Comparison of ENCODE assay signal across 14 cellular contexts in genomic region chr11:84236436-84236835, GRCh38.
DNase-seq lines count a peak whose midpoint lies in the region; ATAC-seq and TF ChIP-seq lines count a peak whose summit lies in the region.
"Had no signal": no experiment of that assay in that cellular context is flagged by ENCODE, and none has a peak within 500 bp of the region (broad histone marks: within the 10 kb centered on the region; RNA-seq: fewer than 3 reads in every experiment).

No MANE protein-coding gene starts in this region.

- TF ChIP-seq CTCF in GM23338 (conservative IDR thresholded peaks at IDR 0.05; ENCODE audit: low read depth in 2 of 2) (no peak), mucosa of descending colon (IDR thresholded peaks at IDR 0.05) (no peak)

- H3K4me3 Mint-ChIP-seq in GM23338, result no peak overlapping the region
- H3K4me3 Mint-ChIP-seq: CD4-positive, alpha-beta T cell had no signal

- no peaks in the 10 kb centered on the region for H3K36me3 ChIP-seq in GM23338 (ENCODE audit: insufficient read depth)
- no peaks in the 10 kb centered on the region for H3K36me3 ChIP-seq in SK-N-MC (ENCODE audit: insufficient read depth, low read length)
- H3K36me3 ChIP-seq in mucosa of descending colon (ENCODE audit: low read depth), result no peaks in the 10 kb centered on the region

- H3K4me1 Mint-ChIP-seq in GM23338, result peaks cover 39% of the 10 kb centered on the region

- intact Hi-C loops in mucosa of descending colon (cut with DNase I, micrococcal nuclease), result no loop called here

- no peaks in the 10 kb centered on the region for H3K9me3 Mint-ChIP-seq in GM23338

- H3K4me3 ChIP-seq in GM23338 (no peak overlapping the region), SK-N-MC (no peak overlapping the region), mucosa of descending colon (no peak overlapping the region)
- H3K4me3 ChIP-seq: GM23248 had no signal

- H3K27ac Mint-ChIP-seq in GM23338, result 0 out of 2 replicates have a peak overlapping the region, but pooled peaks have one; percentile 33
- H3K27ac Mint-ChIP-seq: CD4-positive, alpha-beta T cell had no signal

- ATAC-seq in GM23338 (no peak), mucosa of descending colon (no peak)

- no peaks in the 10 kb centered on the region for H3K79me2 ChIP-seq in GM23338 (replicated peaks; ENCODE audit: insufficient read depth)

- H2AFZ ChIP-seq in GM23338, result no peak overlapping the region
- H2AFZ ChIP-seq: GM23248 had no signal

- H3K4me1 ChIP-seq in GM23338 (ENCODE audit: insufficient read depth) (peaks cover 26% of the 10 kb centered on the region), mucosa of descending colon (ENCODE audit: low read depth) (no peaks in the 10 kb centered on the region)

- H4K20me1 ChIP-seq in GM23338 (replicated peaks; ENCODE audit: insufficient read depth), result no peaks in the 10 kb centered on the region

- peaks cover 3% of the 10 kb centered on the region for H3K27me3 Mint-ChIP-seq in GM23338 (ENCODE audit: insufficient read depth, low read depth, poor library complexity)
- H3K27me3 Mint-ChIP-seq: CD4-positive, alpha-beta T cell had no signal

- no peaks in the 10 kb centered on the region for H3K9me3 ChIP-seq in SK-N-MC (ENCODE audit: low read depth, low read length)
- no peaks in the 10 kb centered on the region for H3K9me3 ChIP-seq in mucosa of descending colon
- H3K9me3 ChIP-seq: Caco-2 had no signal

- H3F3A ChIP-seq in GM23338 (replicated peaks; ENCODE audit: low read depth), result no peaks in the 10 kb centered on the region

- H3K27ac ChIP-seq in GM23338 (ENCODE audit: low read depth) (no peak overlapping the region), SK-N-MC (no peak overlapping the region)
- H3K27ac ChIP-seq: C4-2B, GM23248 had no signal

- no peak overlapping the region for H3K4me2 ChIP-seq in GM23338

- H3K9me2 ChIP-seq in GM23338 (ENCODE audit: insufficient read depth), result peaks cover 3% of the 10 kb centered on the region; the same call in 1 of the 2 replicates

- no peak for DNase-seq in GM23338 (ENCODE audit: low spot score)
- DNase-seq in NCI-H526 (lab: John Stamatoyannopoulos, UW), result peak; percentile 52 to 71
- peak; percentile 16 for DNase-seq in SK-N-MC (ENCODE audit: low read depth, low spot score)
- peak; percentile 44 for DNase-seq in renal cortical epithelial cell (ENCODE audit: low read depth)
- no peak for DNase-seq in NCI-H2196 (lab: John Stamatoyannopoulos, UW; ENCODE audit: unreplicated experiment)
- DNase-seq in mucosa of descending colon, result no peak
- DNase-seq in germinal center (ENCODE audit: low spot score), result no peak
- DNase-seq: ACHN; Caco-2; CD4-positive, alpha-beta T cell; GM23248; HCEC 1CT; IMR-90 had no signal

- H3K27me3 ChIP-seq in GM23338 (ENCODE audit: insufficient read depth), result no peaks in the 10 kb centered on the region

- no peaks in the 10 kb centered on the region for H3K36me3 Mint-ChIP-seq in GM23338 (ENCODE audit: low read depth)

- H3K9ac ChIP-seq in SK-N-MC (ENCODE audit: insufficient read length), result no peak overlapping the region
- H3K9ac ChIP-seq: GM23248 had no signal

TF ChIP-seq in GM23338, 12 proteins besides CTCF, POLR2A, EP300 and RAD21 (continues in another document):
- TF ChIP-seq EZH2 (IDR thresholded peaks at IDR 0.05; ENCODE audit: low read depth, unreplicated experiment) (no peak), POLR2AphosphoS5 (IDR thresholded peaks at IDR 0.05; ENCODE audit: low read depth) (no peak), JUNB (IDR thresholded peaks at IDR 0.05; ENCODE audit: unreplicated experiment) (no peak), STAT1 (IDR thresholded peaks at IDR 0.05; ENCODE audit: unreplicated experiment) (no peak), ZNF331 (CRISPR knock-in tag; IDR thresholded peaks at IDR 0.05; ENCODE audit: low read depth) (no peak)
- TF ChIP-seq, protein P1, sequence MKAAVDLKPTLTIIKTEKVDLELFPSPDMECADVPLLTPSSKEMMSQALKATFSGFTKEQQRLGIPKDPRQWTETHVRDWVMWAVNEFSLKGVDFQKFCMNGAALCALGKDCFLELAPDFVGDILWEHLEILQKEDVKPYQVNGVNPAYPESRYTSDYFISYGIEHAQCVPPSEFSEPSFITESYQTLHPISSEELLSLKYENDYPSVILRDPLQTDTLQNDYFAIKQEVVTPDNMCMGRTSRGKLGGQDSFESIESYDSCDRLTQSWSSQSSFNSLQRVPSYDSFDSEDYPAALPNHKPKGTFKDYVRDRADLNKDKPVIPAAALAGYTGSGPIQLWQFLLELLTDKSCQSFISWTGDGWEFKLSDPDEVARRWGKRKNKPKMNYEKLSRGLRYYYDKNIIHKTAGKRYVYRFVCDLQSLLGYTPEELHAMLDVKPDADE (IDR thresholded peaks at IDR 0.05), result no peak
- TF ChIP-seq, protein P2, sequence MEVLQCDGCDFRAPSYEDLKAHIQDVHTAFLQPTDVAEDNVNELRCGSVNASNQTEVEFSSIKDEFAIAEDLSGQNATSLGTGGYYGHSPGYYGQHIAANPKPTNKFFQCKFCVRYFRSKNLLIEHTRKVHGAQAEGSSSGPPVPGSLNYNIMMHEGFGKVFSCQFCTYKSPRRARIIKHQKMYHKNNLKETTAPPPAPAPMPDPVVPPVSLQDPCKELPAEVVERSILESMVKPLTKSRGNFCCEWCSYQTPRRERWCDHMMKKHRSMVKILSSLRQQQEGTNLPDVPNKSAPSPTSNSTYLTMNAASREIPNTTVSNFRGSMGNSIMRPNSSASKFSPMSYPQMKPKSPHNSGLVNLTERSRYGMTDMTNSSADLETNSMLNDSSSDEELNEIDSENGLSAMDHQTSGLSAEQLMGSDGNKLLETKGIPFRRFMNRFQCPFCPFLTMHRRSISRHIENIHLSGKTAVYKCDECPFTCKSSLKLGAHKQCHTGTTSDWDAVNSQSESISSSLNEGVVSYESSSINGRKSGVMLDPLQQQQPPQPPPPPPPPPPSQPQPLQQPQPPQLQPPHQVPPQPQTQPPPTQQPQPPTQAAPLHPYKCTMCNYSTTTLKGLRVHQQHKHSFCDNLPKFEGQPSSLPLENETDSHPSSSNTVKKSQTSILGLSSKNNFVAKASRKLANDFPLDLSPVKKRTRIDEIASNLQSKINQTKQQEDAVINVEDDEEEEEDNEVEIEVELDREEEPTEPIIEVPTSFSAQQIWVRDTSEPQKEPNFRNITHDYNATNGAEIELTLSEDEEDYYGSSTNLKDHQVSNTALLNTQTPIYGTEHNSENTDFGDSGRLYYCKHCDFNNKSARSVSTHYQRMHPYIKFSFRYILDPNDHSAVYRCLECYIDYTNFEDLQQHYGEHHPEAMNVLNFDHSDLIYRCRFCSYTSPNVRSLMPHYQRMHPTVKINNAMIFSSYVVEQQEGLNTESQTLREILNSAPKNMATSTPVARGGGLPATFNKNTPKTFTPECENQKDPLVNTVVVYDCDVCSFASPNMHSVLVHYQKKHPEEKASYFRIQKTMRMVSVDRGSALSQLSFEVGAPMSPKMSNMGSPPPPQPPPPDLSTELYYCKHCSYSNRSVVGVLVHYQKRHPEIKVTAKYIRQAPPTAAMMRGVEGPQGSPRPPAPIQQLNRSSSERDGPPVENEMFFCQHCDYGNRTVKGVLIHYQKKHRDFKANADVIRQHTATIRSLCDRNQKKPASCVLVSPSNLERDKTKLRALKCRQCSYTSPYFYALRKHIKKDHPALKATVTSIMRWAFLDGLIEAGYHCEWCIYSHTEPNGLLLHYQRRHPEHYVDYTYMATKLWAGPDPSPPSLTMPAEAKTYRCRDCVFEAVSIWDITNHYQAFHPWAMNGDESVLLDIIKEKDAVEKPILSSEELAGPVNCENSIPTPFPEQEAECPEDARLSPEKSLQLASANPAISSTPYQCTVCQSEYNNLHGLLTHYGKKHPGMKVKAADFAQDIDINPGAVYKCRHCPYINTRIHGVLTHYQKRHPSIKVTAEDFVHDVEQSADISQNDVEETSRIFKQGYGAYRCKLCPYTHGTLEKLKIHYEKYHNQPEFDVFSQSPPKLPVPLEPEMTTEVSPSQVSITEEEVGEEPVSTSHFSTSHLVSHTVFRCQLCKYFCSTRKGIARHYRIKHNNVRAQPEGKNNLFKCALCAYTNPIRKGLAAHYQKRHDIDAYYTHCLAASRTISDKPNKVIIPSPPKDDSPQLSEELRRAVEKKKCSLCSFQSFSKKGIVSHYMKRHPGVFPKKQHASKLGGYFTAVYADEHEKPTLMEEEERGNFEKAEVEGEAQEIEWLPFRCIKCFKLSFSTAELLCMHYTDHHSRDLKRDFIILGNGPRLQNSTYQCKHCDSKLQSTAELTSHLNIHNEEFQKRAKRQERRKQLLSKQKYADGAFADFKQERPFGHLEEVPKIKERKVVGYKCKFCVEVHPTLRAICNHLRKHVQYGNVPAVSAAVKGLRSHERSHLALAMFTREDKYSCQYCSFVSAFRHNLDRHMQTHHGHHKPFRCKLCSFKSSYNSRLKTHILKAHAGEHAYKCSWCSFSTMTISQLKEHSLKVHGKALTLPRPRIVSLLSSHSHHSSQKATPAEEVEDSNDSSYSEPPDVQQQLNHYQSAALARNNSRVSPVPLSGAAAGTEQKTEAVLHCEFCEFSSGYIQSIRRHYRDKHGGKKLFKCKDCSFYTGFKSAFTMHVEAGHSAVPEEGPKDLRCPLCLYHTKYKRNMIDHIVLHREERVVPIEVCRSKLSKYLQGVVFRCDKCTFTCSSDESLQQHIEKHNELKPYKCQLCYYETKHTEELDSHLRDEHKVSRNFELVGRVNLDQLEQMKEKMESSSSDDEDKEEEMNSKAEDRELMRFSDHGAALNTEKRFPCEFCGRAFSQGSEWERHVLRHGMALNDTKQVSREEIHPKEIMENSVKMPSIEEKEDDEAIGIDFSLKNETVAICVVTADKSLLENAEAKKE (CRISPR knock-in tag; IDR thresholded peaks at IDR 0.05), result no peak

Comparison
In these comparisons a context has a peak if more than half of its experiments do, and no peak if none do; other contexts are left out.
1. DNase-seq: peak in NCI-H526 (2 of 2), SK-N-MC (single experiment) and renal cortical epithelial cell (single experiment); none in GM23338 (single experiment), NCI-H2196 (single experiment), mucosa of descending colon (0 of 3) and germinal center (single experiment).